Comparison of ENCODE assay signal across 23 cellular contexts in the genomic region with DNA sequence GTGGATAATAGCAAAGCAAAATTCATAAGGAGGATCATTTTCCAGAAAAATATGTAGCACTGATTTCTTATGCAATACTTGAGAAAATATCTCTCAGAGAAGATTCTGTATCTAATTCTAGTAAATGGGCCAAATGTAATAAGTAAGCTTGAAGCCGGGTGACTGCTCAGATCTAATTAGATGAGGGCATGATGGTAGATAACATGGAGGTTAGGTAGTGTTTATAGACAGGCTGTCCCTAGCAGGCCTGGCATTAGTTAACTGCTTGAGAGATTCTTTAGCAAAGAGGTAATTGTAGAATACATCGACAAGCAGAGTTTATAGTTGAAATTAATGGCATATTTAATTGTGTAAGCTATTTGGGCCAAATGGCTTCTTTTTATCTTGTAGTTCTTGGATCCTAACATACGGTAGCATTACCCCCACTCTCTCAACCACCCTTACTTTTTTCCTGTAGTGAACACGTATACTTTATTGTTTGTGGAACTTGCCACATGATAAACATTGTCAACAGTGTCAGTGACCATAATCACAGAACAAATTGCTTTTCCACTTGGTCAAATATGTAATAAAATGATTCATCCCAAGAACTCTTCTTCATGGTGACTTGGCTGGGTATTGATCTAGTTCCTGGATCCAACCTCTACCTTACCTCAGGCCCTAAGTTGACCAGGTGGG.
A peak's percentile ranks its signal among the peaks of the same experiment; 100 is the strongest.
DNase-seq lines count a peak whose midpoint lies in the region; FAIRE-seq and TF ChIP-seq lines count a peak whose summit lies in the region.
"Had no signal": no experiment of that assay in that cellular context is flagged by ENCODE, and none has a peak within 500 bp of the region (broad histone marks: within the 10 kb centered on the region; RNA-seq: fewer than 3 reads in every experiment).

No MANE protein-coding gene starts in this region.

- H3K36me3 ChIP-seq in adipocyte (ENCODE audit: control insufficient read depth, insufficient read depth, low read length, severe bottlenecking) = no peaks in the 10 kb centered on the region
- no peaks in the 10 kb centered on the region for H3K36me3 ChIP-seq in mesenchymal stem cell (ENCODE audit: control insufficient read depth in 1 of 2, insufficient read depth in 2 of 2, low read depth in 1 of 2, low read length in 2 of 2)
- no peaks in the 10 kb centered on the region for H3K36me3 ChIP-seq in effector memory CD4-positive, alpha-beta T cell (ENCODE audit: control insufficient read depth, insufficient read depth, low read length)
- H3K36me3 ChIP-seq: BLaER1 had no signal

- FAIRE-seq in H54 (lab: Jason Lieb, UNC) = peak; percentile 65
- FAIRE-seq: A204.1, D721Med, GM19239, H1 had no signal

- H3K4me1 ChIP-seq in adipocyte (ENCODE audit: control insufficient read depth, insufficient read depth, low read length) = peaks cover 17% of the 10 kb centered on the region
- H3K4me1 ChIP-seq in mesenchymal stem cell (ENCODE audit: control insufficient read depth, insufficient read depth, low read depth, low read length) = no peaks in the 10 kb centered on the region
- no peaks in the 10 kb centered on the region for H3K4me1 ChIP-seq in effector memory CD4-positive, alpha-beta T cell (ENCODE audit: control insufficient read depth, insufficient read depth, low read length, poor library complexity, severe bottlenecking)
- H3K4me1 ChIP-seq: BLaER1 had no signal

- H3K79me1 ChIP-seq in mesenchymal stem cell (replicated peaks; ENCODE audit: low read length, poor library complexity, severe bottlenecking) = no peaks in the 10 kb centered on the region

- no peak overlapping the region for H4K91ac ChIP-seq in mesenchymal stem cell (ENCODE audit: low read length)

- no peak overlapping the region for H3K18ac ChIP-seq in mesenchymal stem cell (ENCODE audit: low read depth in 1 of 2, low read length in 2 of 2)

- TF ChIP-seq POLR2A in H54 (IDR thresholded peaks at IDR 0.05; ENCODE audit: low read depth, low read length) = no peak

- H2BK15ac ChIP-seq in mesenchymal stem cell (ENCODE audit: low read depth, poor library complexity, severe bottlenecking) = peak overlapping the region; percentile 54

- over 99% methylated on average over 4 of the region's 4 CpGs for WGBS in mesenchymal stem cell

- H3K27me3 ChIP-seq in adipocyte (replicated peaks; ENCODE audit: control insufficient read depth, insufficient read depth, low read length) = no peaks in the 10 kb centered on the region
- no peaks in the 10 kb centered on the region for H3K27me3 ChIP-seq in mesenchymal stem cell (ENCODE audit: control insufficient read depth in 1 of 2, insufficient read depth in 1 of 2, low read length in 2 of 2)
- H3K27me3 ChIP-seq in effector memory CD4-positive, alpha-beta T cell (replicated peaks; ENCODE audit: control insufficient read depth, insufficient read depth, low read length, poor library complexity, severe bottlenecking) = no peaks in the 10 kb centered on the region
- H3K27me3 ChIP-seq: BLaER1 had no signal

- H2BK12ac ChIP-seq in mesenchymal stem cell (ENCODE audit: low read length in 2 of 2) = no peak overlapping the region

- no peak overlapping the region for H2BK5ac ChIP-seq in mesenchymal stem cell (ENCODE audit: low read depth, low read length, poor library complexity, severe bottlenecking)

- no peak overlapping the region for H3K14ac ChIP-seq in mesenchymal stem cell (ENCODE audit: low read length in 2 of 2)

- DNase-seq in H54 (ENCODE audit: insufficient read length, low spot score) (no peak), SK-N-DZ (ENCODE audit: low spot score) (peak; percentile 85), adipocyte (ENCODE audit: low read depth) (peak; percentile 7), mesenchymal stem cell (no peak), NCI-H1092 (lab: John Stamatoyannopoulos, UW) (no peak), dedifferentiated amniotic fluid mesenchymal stem cell (ENCODE audit: extremely low spot score) (no peak), C1 segment of cervical spinal cord (lab: John Stamatoyannopoulos, UW) (no peak)
- DNase-seq in effector memory CD4-positive, alpha-beta T cell = no peak
- DNase-seq: CD4-positive, alpha-beta T cell; CD8-positive, alpha-beta memory T cell; DMS 273 treated with DMSO at 0.1 percent for 48 hours; DMS79; EL; GDM1; H9 had no signal

- H2BK120ac ChIP-seq in mesenchymal stem cell (ENCODE audit: low read depth, low read length) = no peak overlapping the region

- H3K9ac ChIP-seq in adipocyte (ENCODE audit: low read length) = no peak overlapping the region
- H3K9ac ChIP-seq in mesenchymal stem cell (ENCODE audit: low read length) = no peak overlapping the region
- H3K9ac ChIP-seq: BLaER1, GM23248 had no signal

- no peaks in the 10 kb centered on the region for H3K9me3 ChIP-seq in adipocyte (ENCODE audit: control insufficient read depth, low read length)
- H3K9me3 ChIP-seq in mesenchymal stem cell (ENCODE audit: control insufficient read depth, low read length) = peaks cover 4% of the 10 kb centered on the region
- H3K9me3 ChIP-seq in effector memory CD4-positive, alpha-beta T cell (ENCODE audit: control insufficient read depth, low read length) = no peaks in the 10 kb centered on the region
- H3K9me3 ChIP-seq: BLaER1 had no signal

- no peak overlapping the region for H2AK5ac ChIP-seq in mesenchymal stem cell (ENCODE audit: low read length, severe bottlenecking)

- H3K4me3 ChIP-seq in adipocyte (ENCODE audit: low read length) = no peak overlapping the region
- H3K4me3 ChIP-seq in mesenchymal stem cell (ENCODE audit: insufficient read depth in 1 of 2, low read depth in 1 of 2, low read length in 2 of 2) = no peak overlapping the region
- no peak overlapping the region for H3K4me3 ChIP-seq in effector memory CD4-positive, alpha-beta T cell (ENCODE audit: insufficient read depth, low read depth, low read length, poor library complexity, severe bottlenecking)
- H3K4me3 ChIP-seq: BLaER1, GM12878, GM23248 had no signal

- no peak overlapping the region for H2AFZ ChIP-seq in mesenchymal stem cell (ENCODE audit: low read depth, low read length)
- H2AFZ ChIP-seq: GM23248 had no signal

- no peak overlapping the region for H3K4me2 ChIP-seq in mesenchymal stem cell (ENCODE audit: low read length, poor library complexity, severe bottlenecking)
- H3K4me2 ChIP-seq: BLaER1 had no signal

- H3K4ac ChIP-seq in mesenchymal stem cell (ENCODE audit: low read depth in 1 of 2, low read length in 2 of 2) = no peak overlapping the region

- H4K8ac ChIP-seq in mesenchymal stem cell (ENCODE audit: low read length) = no peak overlapping the region

- H3K23ac ChIP-seq in mesenchymal stem cell (ENCODE audit: low read length in 2 of 2) = no peak overlapping the region

- no peak overlapping the region for H3K27ac ChIP-seq in mesenchymal stem cell (ENCODE audit: low read length, poor library complexity, severe bottlenecking)
- no peak overlapping the region for H3K27ac ChIP-seq in effector memory CD4-positive, alpha-beta T cell (ENCODE audit: insufficient read depth, low read length, poor library complexity, severe bottlenecking)
- H3K27ac ChIP-seq: 22Rv1, BLaER1, GM23248 had no signal

Comparison
In these comparisons a context has a peak if more than half of its experiments do, and no peak if none do; other contexts are left out.
1. DNase-seq: peak in SK-N-DZ (single experiment) and adipocyte (single experiment); none in H54 (single experiment), mesenchymal stem cell (single experiment), effector memory CD4-positive, alpha-beta T cell (0 of 3), NCI-H1092 (single experiment), dedifferentiated amniotic fluid mesenchymal stem cell (single experiment) and C1 segment of cervical spinal cord (0 of 14).